ENCODE assay signal across 8 cellular contexts in genomic region chr11:32893947-32894827, GRCh38. TPM values are rescaled to one million over a fixed set of nuclear protein-coding genes. Genes with fewer than 3 reads are reported as not detected.
DNase-seq lines count a peak whose midpoint lies in the region; ATAC-seq and TF ChIP-seq lines count a peak whose summit lies in the region.

No MANE protein-coding gene starts in this region.

- DNase-seq in DMS153 (lab: John Stamatoyannopoulos, UW) (peak; percentile 77), HFFc6 (peak; percentile 87), NCI-H510A (lab: John Stamatoyannopoulos, UW) (peak; percentile 34), fibroblast of the conjunctiva (ENCODE audit: low read depth) (peak; percentile 67)
- peak; percentile 18 for DNase-seq in activated CD4-positive, alpha-beta memory T cell treated with anti-CD3 and anti-CD28 coated beads, Interleukin-2, amount 10 ng/mL, durations not matched to agents 7 days and 5 days
- peak in 4 of 10 donors; percentile 6 to 46 (median 17) for DNase-seq in naive thymus-derived CD8-positive, alpha-beta T cell

- H3K27ac Mint-ChIP-seq in HFFc6, result peak overlapping the region; percentile 98
- H3K27ac Mint-ChIP-seq in activated CD4-positive, alpha-beta memory T cell treated with anti-CD3 and anti-CD28 coated beads, Interleukin-2, amount 10 ng/mL, durations not matched to agents 7 days and 5 days, result peak overlapping the region; percentile 78
- H3K27ac Mint-ChIP-seq in naive thymus-derived CD8-positive, alpha-beta T cell, result peak overlapping the region; percentile 31 to 94 (median 82)

- no peaks in the 10 kb centered on the region for H3K9me3 Mint-ChIP-seq in HFFc6
- H3K9me3 Mint-ChIP-seq in activated CD4-positive, alpha-beta memory T cell treated with anti-CD3 and anti-CD28 coated beads, Interleukin-2, amount 10 ng/mL, durations not matched to agents 7 days and 5 days, result no peaks in the 10 kb centered on the region
- H3K9me3 Mint-ChIP-seq in naive thymus-derived CD8-positive, alpha-beta T cell, result no peaks in the 10 kb centered on the region

- CTCF ChIA-PET in activated CD4-positive, alpha-beta memory T cell treated with anti-CD3 and anti-CD28 coated beads, Interleukin-2, amount 10 ng/mL, durations not matched to agents 7 days and 5 days (lab: Charles Lee), result interaction anchor here (0.7 to 2.0 kb wide), 7 partner anchors 8 to 171 kb away, joined by 3 to 7 read pairs (median 3); partner anchors contain the start of gene TCP11L1

- TF ChIP-seq CTCF in HFFc6 (IDR thresholded peaks at IDR 0.05), result no peak

- H3K27me3 Mint-ChIP-seq in HFFc6 (ENCODE audit: insufficient read depth), result peaks cover 1% of the 10 kb centered on the region; the same call in 1 of the 2 replicates
- peaks cover 11% of the 10 kb centered on the region for H3K27me3 Mint-ChIP-seq in activated CD4-positive, alpha-beta memory T cell treated with anti-CD3 and anti-CD28 coated beads, Interleukin-2, amount 10 ng/mL, durations not matched to agents 7 days and 5 days
- H3K27me3 Mint-ChIP-seq in naive thymus-derived CD8-positive, alpha-beta T cell, result no peaks in the 10 kb centered on the region

- POLR2A ChIA-PET in activated CD4-positive, alpha-beta memory T cell treated with anti-CD3 and anti-CD28 coated beads, Interleukin-2, amount 10 ng/mL, durations not matched to agents 7 days and 5 days (lab: Charles Lee), result interaction anchor here (0.8 to 3.5 kb wide), 6 partner anchors 11 to 1545 kb away, joined by 3 to 24 read pairs (median 5); partner anchors contain the start of genes CAT, CSTF3 and TCP11L1
- POLR2A ChIA-PET in naive thymus-derived CD8-positive, alpha-beta T cell (lab: Charles Lee), result interaction anchor here (1.2 to 2.5 kb wide), 2 partner anchors 61 to 145 kb away, joined by 3 to 7 read pairs; partner anchors contain the start of gene TCP11L1

- peaks cover 27% of the 10 kb centered on the region for H3K4me1 Mint-ChIP-seq in HFFc6 (ENCODE audit: low read depth)
- H3K4me1 Mint-ChIP-seq in activated CD4-positive, alpha-beta memory T cell treated with anti-CD3 and anti-CD28 coated beads, Interleukin-2, amount 10 ng/mL, durations not matched to agents 7 days and 5 days, result peaks cover 41% of the 10 kb centered on the region
- H3K4me1 Mint-ChIP-seq in naive thymus-derived CD8-positive, alpha-beta T cell, result peaks cover 17 to 53% (median 38%) of the 10 kb centered on the region in 4 donors

- H3K36me3 Mint-ChIP-seq in HFFc6 (ENCODE audit: low read depth), result no peaks in the 10 kb centered on the region
- H3K36me3 Mint-ChIP-seq in activated CD4-positive, alpha-beta memory T cell treated with anti-CD3 and anti-CD28 coated beads, Interleukin-2, amount 10 ng/mL, durations not matched to agents 7 days and 5 days (ENCODE audit: low read depth), result no peaks in the 10 kb centered on the region
- peaks cover 0 to 8% (median 0%) of the 10 kb centered on the region in 3 donors for H3K36me3 Mint-ChIP-seq in naive thymus-derived CD8-positive, alpha-beta T cell

- H3K4me3 Mint-ChIP-seq in HFFc6, result peak overlapping the region; percentile 91
- H3K4me3 Mint-ChIP-seq in activated CD4-positive, alpha-beta memory T cell treated with anti-CD3 and anti-CD28 coated beads, Interleukin-2, amount 10 ng/mL, durations not matched to agents 7 days and 5 days, result peak overlapping the region; percentile 96
- H3K4me3 Mint-ChIP-seq in naive thymus-derived CD8-positive, alpha-beta T cell, result peak overlapping the region; percentile 86 to 97 (median 94)

- ATAC-seq in naive thymus-derived CD8-positive, alpha-beta T cell, result peak in 1 of 2 donors; percentile 8
- ATAC-seq in HG03139 (IDR thresholded peaks at IDR 0.05; ENCODE audit: unreplicated experiment), result no peak
- ATAC-seq in HG02588 (IDR thresholded peaks at IDR 0.05; ENCODE audit: unreplicated experiment), result no peak

RNA-seq across cellular contexts. Expression of gene QSER1, which starts 1.6 kb away (rescaled TPM):
- total RNA-seq in HFFc6 (2021; fragmentation: NEBNext Ultra II Directional; extraction: Animal tissue kit (Norgen Biotek cat#: 25700)), result 10 to 100 TPM; 20.2 to 26.4 (median 24.0) TPM
- total RNA-seq in activated CD4-positive, alpha-beta memory T cell treated with anti-CD3 and anti-CD28 coated beads, Interleukin-2, amount 10 ng/mL, durations not matched to agents 7 days and 5 days, result 10 to 100 TPM in 1 of 2 experiments, 1 to 10 TPM in 1; 9.8 to 11.2 TPM
- 10 to 100 TPM; 10.9 to 11.4 TPM for total RNA-seq in naive thymus-derived CD8-positive, alpha-beta T cell
- under 1 TPM; 0.55 to 0.93 (median 0.64) TPM for polyA plus RNA-seq in naive thymus-derived CD8-positive, alpha-beta T cell
